In the genomic region with DNA sequence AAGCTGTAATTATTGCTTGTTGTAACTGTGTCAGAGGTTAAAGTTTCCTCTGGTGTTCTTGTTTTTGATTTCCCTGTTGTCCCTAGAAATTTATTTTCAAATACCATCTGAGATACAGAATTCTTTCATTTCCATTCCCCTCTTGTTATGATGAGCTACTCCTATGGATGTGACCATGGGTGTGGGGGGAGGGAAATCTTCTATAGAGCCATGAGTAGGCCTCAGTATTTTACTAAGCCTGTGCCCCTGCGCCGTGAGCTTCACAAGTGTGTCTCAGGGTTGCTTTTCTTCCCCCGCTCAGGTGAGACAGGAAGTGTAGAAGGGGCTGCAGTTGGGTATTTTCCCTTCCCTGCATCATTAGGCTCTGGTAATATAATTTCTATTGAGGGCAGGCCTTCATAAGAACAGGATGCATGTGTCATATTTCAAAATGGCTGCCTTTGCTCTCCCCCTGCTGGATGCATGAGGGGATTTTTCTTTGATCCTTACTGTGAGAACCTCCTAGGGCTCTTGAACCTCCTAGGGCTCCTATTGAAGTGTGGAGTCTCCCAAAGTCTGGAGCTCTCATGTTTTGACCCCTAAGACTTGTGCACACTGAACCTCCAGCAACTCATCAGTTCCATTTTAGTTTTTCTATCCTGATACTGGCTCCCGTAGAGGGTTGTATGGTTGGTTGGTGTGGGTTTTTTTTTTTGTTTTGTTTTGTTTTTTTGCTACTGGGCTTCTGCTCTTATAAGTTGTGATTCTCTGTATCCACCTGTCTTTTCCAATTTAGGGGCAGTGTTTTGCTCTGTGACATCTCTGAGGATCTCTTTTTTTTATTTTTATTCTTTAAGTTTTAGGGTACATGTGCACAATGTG, we compare ENCODE assay signal across 7 cellular contexts.
DNase-seq lines count a peak whose midpoint lies in the region; ATAC-seq and TF ChIP-seq lines count a peak whose summit lies in the region.

No MANE protein-coding gene starts in this region.

- no peak overlapping the region for H3K4me3 Mint-ChIP-seq in HFFc6
- H3K4me3 Mint-ChIP-seq in naive thymus-derived CD8-positive, alpha-beta T cell: no peak overlapping the region

- H3K27me3 ChIP-seq in NT2/D1 (ENCODE audit: insufficient read depth, insufficient read length) (no peaks in the 10 kb centered on the region), foreskin keratinocyte (no peaks in the 10 kb centered on the region)

- peaks cover 100% of the 10 kb centered on the region for H3K4me1 Mint-ChIP-seq in HFFc6 (ENCODE audit: low read depth)
- H3K4me1 Mint-ChIP-seq in naive thymus-derived CD8-positive, alpha-beta T cell: no peaks in the 10 kb centered on the region

- no peaks in the 10 kb centered on the region for H3K36me3 ChIP-seq in NT2/D1 (ENCODE audit: insufficient read depth, insufficient read length, low read length)

- H3K9me3 ChIP-seq in NT2/D1 (ENCODE audit: insufficient read depth, low read length): no peaks in the 10 kb centered on the region

- H3K27ac ChIP-seq in foreskin keratinocyte: no peak overlapping the region

- H3K9ac ChIP-seq in NT2/D1 (ENCODE audit: insufficient read length, low read depth): no peak overlapping the region

- peak; percentile 34 for ATAC-seq in foreskin keratinocyte
- ATAC-seq in naive thymus-derived CD8-positive, alpha-beta T cell: no peak

- H3K27me3 Mint-ChIP-seq in HFFc6 (ENCODE audit: insufficient read depth): no peaks in the 10 kb centered on the region
- H3K27me3 Mint-ChIP-seq in naive thymus-derived CD8-positive, alpha-beta T cell: peaks cover 0 to 11% (median 0%) of the 10 kb centered on the region in 5 donors

- TF ChIP-seq CTCF in GM10266 (IDR thresholded peaks at IDR 0.05; ENCODE audit: control insufficient read depth, insufficient read depth, low read depth, missing control alignments) (peak; percentile 47), HFFc6 (IDR thresholded peaks at IDR 0.05) (peak; percentile 89), foreskin keratinocyte (conservative IDR thresholded peaks at IDR 0.05) (peak; percentile 61)

- POLR2A ChIA-PET in naive thymus-derived CD8-positive, alpha-beta T cell (lab: Charles Lee): no interaction called here

- H3K27ac Mint-ChIP-seq in HFFc6: peak overlapping the region; percentile 70
- H3K27ac Mint-ChIP-seq in naive thymus-derived CD8-positive, alpha-beta T cell: no peak overlapping the region

- DNase-seq in GM10266 (ENCODE audit: extremely low spot score) (peak; percentile 34), HFFc6 (peak; percentile 67), NT2/D1 (ENCODE audit: low read depth, low spot score) (peak; percentile 44), foreskin keratinocyte (peak in 1 of 2 donors; percentile 63), retina (peak; percentile 15)
- DNase-seq in naive thymus-derived CD8-positive, alpha-beta T cell: no peak
- no peak for DNase-seq in activated effector memory CD4-positive, alpha-beta T cell treated with anti-CD3 and anti-CD28 coated beads, Interleukin-2, amount 50 U/mL, for 16 hours

- no peak overlapping the region for H3K4me3 ChIP-seq in NT2/D1 (ENCODE audit: insufficient read length, low read depth)

- no peaks in the 10 kb centered on the region for H3K9me3 Mint-ChIP-seq in HFFc6
- peaks cover 0 to 25% (median 3%) of the 10 kb centered on the region in 9 donors for H3K9me3 Mint-ChIP-seq in naive thymus-derived CD8-positive, alpha-beta T cell

- H3K36me3 Mint-ChIP-seq in HFFc6 (ENCODE audit: low read depth): peaks cover 6% of the 10 kb centered on the region; the same call in 1 of the 2 replicates
- H3K36me3 Mint-ChIP-seq in naive thymus-derived CD8-positive, alpha-beta T cell: no peaks in the 10 kb centered on the region

- H3K4me1 ChIP-seq in NT2/D1 (ENCODE audit: insufficient read depth, insufficient read length): no peaks in the 10 kb centered on the region
- peaks cover 4% of the 10 kb centered on the region for H3K4me1 ChIP-seq in foreskin keratinocyte

Comparison
In these comparisons a context has a peak if more than half of its experiments do, and no peak if none do; other contexts are left out.
1. DNase-seq: peak in GM10266 (single experiment), HFFc6 (single experiment), NT2/D1 (single experiment) and retina (single experiment); none in naive thymus-derived CD8-positive, alpha-beta T cell (0 of 10) and activated effector memory CD4-positive, alpha-beta T cell treated with anti-CD3 and anti-CD28 coated beads, Interleukin-2, amount 50 U/mL, for 16 hours (single experiment).
2. Peak in every context shown above with its lines, with median percentiles within 50 percentile points of each other: CTCF ChIP-seq.